Comparison of ENCODE assay signal across 10 cellular contexts in genomic region chr12:6224550-6224949, GRCh38. TPM values are rescaled to one million over a fixed set of nuclear protein-coding genes. Genes with fewer than 3 reads are reported as not detected.
DNase-seq lines count a peak whose midpoint lies in the region; ATAC-seq and TF ChIP-seq lines count a peak whose summit lies in the region.
"Had no signal": no experiment of that assay in that cellular context is flagged by ENCODE, and none has a peak within 500 bp of the region (broad histone marks: within the 10 kb centered on the region; RNA-seq: fewer than 3 reads in every experiment).

No MANE protein-coding gene starts in this region.

- TF ChIP-seq EP300 in esophagus muscularis mucosa (IDR thresholded peaks at IDR 0.05) = no peak

- no peaks in the 10 kb centered on the region for H4K20me1 ChIP-seq in osteoblast (ENCODE audit: insufficient read depth, low read length)

- no peak overlapping the region for H2AFZ ChIP-seq in osteoblast (ENCODE audit: low read length)

- no peak overlapping the region for H3K4me2 ChIP-seq in osteoblast (ENCODE audit: insufficient read depth, low read length)

- peak; percentile 58 for DNase-seq in AG08395 (ENCODE audit: low spot score)
- DNase-seq in NCI-H69 (lab: John Stamatoyannopoulos, UW) = peak; percentile 73
- no peak for DNase-seq in esophagus muscularis mucosa (ENCODE audit: extremely low spot score)
- peak; percentile 87 for DNase-seq in osteoblast (ENCODE audit: insufficient read length, low spot score, missing footprints)
- DNase-seq in NCI-H510A treated with DMSO at 0.1 percent for 48 hours (lab: John Stamatoyannopoulos, UW) = no peak
- no peak for DNase-seq in activated T-cell treated with anti-CD3 and anti-CD28 coated beads for 4 hours
- DNase-seq: activated naive CD8-positive, alpha-beta T cell treated with anti-CD3 and anti-CD28 coated beads, Interleukin-2, amount 50 U/mL, for 24 hours; NCI-H1417 had no signal

- TF ChIP-seq CTCF in esophagus muscularis mucosa (IDR thresholded peaks at IDR 0.05) = no peak
- no peak for TF ChIP-seq CTCF in osteoblast (IDR thresholded peaks at IDR 0.05; ENCODE audit: extremely low read depth, low read depth, low read length)

- ATAC-seq in GM18909 (IDR thresholded peaks at IDR 0.05; ENCODE audit: poor library complexity, unreplicated experiment) (no peak), HG02571 (IDR thresholded peaks at IDR 0.05; ENCODE audit: unreplicated experiment) (no peak)
- ATAC-seq: activated naive CD8-positive, alpha-beta T cell treated with anti-CD3 and anti-CD28 coated beads, Interleukin-2, amount 50 U/mL, for 24 hours had no signal

- peaks cover 95 to 100% (median 100%) of the 10 kb centered on the region in 4 donors for H3K4me1 ChIP-seq in esophagus muscularis mucosa
- peaks cover 33% of the 10 kb centered on the region for H3K4me1 ChIP-seq in osteoblast (ENCODE audit: insufficient read depth, low read length)

- H3K27me3 ChIP-seq in esophagus muscularis mucosa = no peaks in the 10 kb centered on the region
- H3K27me3 ChIP-seq in osteoblast (ENCODE audit: insufficient read depth, low read length) = no peaks in the 10 kb centered on the region

- no peaks in the 10 kb centered on the region for H3K9me3 ChIP-seq in esophagus muscularis mucosa
- no peaks in the 10 kb centered on the region for H3K9me3 ChIP-seq in osteoblast (ENCODE audit: low read depth, low read length)

- WGBS in esophagus muscularis mucosa = 55% methylated on average over 5 of the region's 10 CpGs

- TF ChIP-seq POLR2A in esophagus muscularis mucosa (IDR thresholded peaks at IDR 0.05; ENCODE audit: low read depth) = no peak

- no peaks in the 10 kb centered on the region for H3K79me2 ChIP-seq in osteoblast (ENCODE audit: insufficient read depth, low read length)

- peak overlapping the region; percentile 94 to 100 (median 98) for H3K27ac ChIP-seq in esophagus muscularis mucosa (replicated peaks in 1 of 4)
- H3K27ac ChIP-seq in osteoblast (ENCODE audit: low read depth, low read length) = no peak overlapping the region

- H3K4me3 ChIP-seq in esophagus muscularis mucosa (no peak overlapping the region), osteoblast (ENCODE audit: insufficient read depth, low read length) (no peak overlapping the region)

- intact Hi-C loops in esophagus muscularis mucosa (cut with DNase I) = no loop called here

- H3K36me3 ChIP-seq in esophagus muscularis mucosa = peaks cover 0 to 46% (median 16%) of the 10 kb centered on the region in 4 donors
- no peaks in the 10 kb centered on the region for H3K36me3 ChIP-seq in osteoblast (ENCODE audit: insufficient read depth, low read length)

RNA-seq across cellular contexts. Expression of gene CD9, which starts 24.4 kb away (rescaled TPM):
- total RNA-seq in esophagus muscularis mucosa (100 to 1,000 TPM; 349 to 416 (median 399) TPM), osteoblast (19.4 and 34.4 TPM in 2 replicates)

Comparison
In these comparisons a context has a peak if more than half of its experiments do, and no peak if none do; other contexts are left out.
1. DNase-seq: peak in AG08395 (single experiment), NCI-H69 (single experiment) and osteoblast (single experiment); none in esophagus muscularis mucosa (single experiment), NCI-H510A treated with DMSO at 0.1 percent for 48 hours (single experiment) and activated T-cell treated with anti-CD3 and anti-CD28 coated beads for 4 hours (single experiment).